ENCODE assay signal across 12 cellular contexts in the genomic region with DNA sequence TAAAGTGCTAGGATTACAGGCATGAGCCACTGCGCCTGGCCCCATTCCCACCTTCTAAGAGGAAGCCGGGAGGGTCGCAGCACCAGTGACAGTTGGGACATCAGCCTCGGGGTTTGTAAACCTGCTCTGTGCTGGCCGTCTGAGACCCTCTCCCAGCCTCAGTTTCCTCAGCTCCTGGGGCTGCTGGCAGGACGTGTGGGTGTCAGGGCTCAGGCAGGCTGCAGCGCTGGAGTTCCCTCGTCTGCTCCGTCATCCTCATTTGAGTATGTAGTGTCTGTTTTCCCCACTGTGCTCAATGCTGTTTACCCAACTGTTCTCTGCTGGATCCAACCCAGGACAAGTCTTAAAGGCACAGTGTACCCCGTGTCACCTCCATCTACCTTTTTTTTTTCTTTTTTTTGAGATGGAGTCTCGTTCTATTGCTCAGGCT. TPM values are rescaled to one million over a fixed set of nuclear protein-coding genes. Genes with fewer than 3 reads are reported as not detected.
DNase-seq lines count a peak whose midpoint lies in the region; ATAC-seq and TF ChIP-seq lines count a peak whose summit lies in the region.
"Had no signal": no experiment of that assay in that cellular context is flagged by ENCODE, and none has a peak within 500 bp of the region (broad histone marks: within the 10 kb centered on the region; RNA-seq: fewer than 3 reads in every experiment).

No MANE protein-coding gene starts in this region.

- H3K36me3 Mint-ChIP-seq in activated naive CD4-positive, alpha-beta T cell treated with anti-CD3 and anti-CD28 coated beads, Interleukin-2, amount 50 U/mL, for 72 hours, result peaks cover 12 to 23% of the 10 kb centered on the region in 2 donors

- no peaks in the 10 kb centered on the region for H3K9me3 ChIP-seq in psoas muscle

- H3K27ac ChIP-seq in psoas muscle, result peak overlapping the region; percentile 98
- H3K27ac ChIP-seq: SK-N-MC had no signal

- no peaks in the 10 kb centered on the region for H3K36me3 ChIP-seq in psoas muscle (ENCODE audit: insufficient read depth in 1 of 2, low read depth in 1 of 2)

- H3K27ac Mint-ChIP-seq in activated naive CD4-positive, alpha-beta T cell treated with anti-CD3 and anti-CD28 coated beads, Interleukin-2, amount 50 U/mL, for 72 hours, result peak overlapping the region in 1 of 2 donors; percentile 77

- WGBS in psoas muscle, 3 donors, result 19 to 23% (median 21%) methylated on average over 11 of the region's 11 CpGs

- no peak for TF ChIP-seq CTCF in psoas muscle (IDR thresholded peaks at IDR 0.05)

- ATAC-seq in psoas muscle, result peak; percentile 22 to 63 (median 38)
- no peak for ATAC-seq in activated naive CD4-positive, alpha-beta T cell treated with anti-CD3 and anti-CD28 coated beads, Interleukin-2, amount 50 U/mL, for 72 hours
- ATAC-seq: esophagus mucosa, GM12878 had no signal

- H3K9me3 Mint-ChIP-seq in activated naive CD4-positive, alpha-beta T cell treated with anti-CD3 and anti-CD28 coated beads, Interleukin-2, amount 50 U/mL, for 72 hours, result no peaks in the 10 kb centered on the region

- peaks cover 32% of the 10 kb centered on the region for H3K4me1 ChIP-seq in psoas muscle

- no peaks in the 10 kb centered on the region for H3K27me3 ChIP-seq in psoas muscle (ENCODE audit: insufficient read depth in 3 of 3, low read length in 2 of 3)

- intact Hi-C loops in psoas muscle (cut with DNase I), result no loop called here

- H3K4me3 ChIP-seq in psoas muscle, result peak overlapping the region; percentile 49
- H3K4me3 ChIP-seq: GM12878, SK-N-MC had no signal

- DNase-seq in DMS153 treated with DMSO at 0.1 percent for 48 hours (lab: John Stamatoyannopoulos, UW; ENCODE audit: unreplicated experiment), result peak; percentile 14
- peak; percentile 72 for DNase-seq in NCI-H2196 (lab: John Stamatoyannopoulos, UW; ENCODE audit: unreplicated experiment)
- peak; percentile 54 for DNase-seq in fibroblast of gingiva (ENCODE audit: low read depth)
- DNase-seq in psoas muscle, result peak in 1 of 2 donors; percentile 69
- DNase-seq in NCI-H128 (lab: John Stamatoyannopoulos, UW; ENCODE audit: unreplicated experiment), result no peak
- no peak for DNase-seq in D341Med (ENCODE audit: low spot score)
- no peak for DNase-seq in activated naive CD4-positive, alpha-beta T cell treated with anti-CD3 and anti-CD28 coated beads, Interleukin-2, amount 50 U/mL, for 72 hours (ENCODE audit: low spot score in 2 of 2)
- DNase-seq: activated gamma-delta T cell treated with Interleukin-2 at 50 U/mL for 16 hours, H7 had no signal

RNA-seq across cellular contexts. Expression of gene NINJ1, which starts 2.0 kb away (rescaled TPM):
- 10 to 100 TPM; 17.8 to 24.8 (median 21.2) TPM for total RNA-seq in psoas muscle
- 10 to 100 TPM; 19.2 to 40.1 (median 22.8) TPM for polyA plus RNA-seq in psoas muscle
- total RNA-seq in activated naive CD4-positive, alpha-beta T cell treated with anti-CD3 and anti-CD28 coated beads, Interleukin-2, amount 50 U/mL, for 72 hours, result 10 to 100 TPM; 81.0 to 84.8 TPM

RNA-seq across cellular contexts. Expression of gene CARD19, which starts 40.0 kb away (rescaled TPM):
- 10 to 100 TPM; 27.9 to 46.7 (median 38.2) TPM for total RNA-seq in psoas muscle
- polyA plus RNA-seq in psoas muscle, result 10 to 100 TPM; 62.1 to 86.3 (median 66.1) TPM
- 10 to 100 TPM; 58.1 to 82.6 TPM for total RNA-seq in activated naive CD4-positive, alpha-beta T cell treated with anti-CD3 and anti-CD28 coated beads, Interleukin-2, amount 50 U/mL, for 72 hours

RNA-seq across cellular contexts. Expression of gene WNK2, which starts 47.9 kb away (rescaled TPM):
- 10 to 100 TPM; 35.5 to 58.8 (median 43.0) TPM for total RNA-seq in psoas muscle
- 10 to 100 TPM in 2 of 3 donors, 1 to 10 TPM in 1; 8.1 to 22.5 (median 11.9) TPM for polyA plus RNA-seq in psoas muscle
- total RNA-seq in activated naive CD4-positive, alpha-beta T cell treated with anti-CD3 and anti-CD28 coated beads, Interleukin-2, amount 50 U/mL, for 72 hours, result 1 to 10 TPM; 2.6 to 3.8 TPM
- polyA plus RNA-seq: GM12878 had no signal

Comparison
In these comparisons a context has a peak if more than half of its experiments do, and no peak if none do; other contexts are left out.
1. DNase-seq: peak in DMS153 treated with DMSO at 0.1 percent for 48 hours (single experiment), NCI-H2196 (single experiment) and fibroblast of gingiva (single experiment); none in NCI-H128 (single experiment), D341Med (single experiment) and activated naive CD4-positive, alpha-beta T cell treated with anti-CD3 and anti-CD28 coated beads, Interleukin-2, amount 50 U/mL, for 72 hours (0 of 2).
2. ATAC-seq: peak in psoas muscle (4 of 4); none in activated naive CD4-positive, alpha-beta T cell treated with anti-CD3 and anti-CD28 coated beads, Interleukin-2, amount 50 U/mL, for 72 hours (0 of 2).
3. RNA of gene WNK2, which starts 47.9 kb away (total RNA-seq): 35.5 to 58.8 TPM in psoas muscle; 2.6 to 3.8 TPM in activated naive CD4-positive, alpha-beta T cell treated with anti-CD3 and anti-CD28 coated beads, Interleukin-2, amount 50 U/mL, for 72 hours; every median in the first group is over 4 times any median in the second.